In genomic region chr1:28456078-28456477, GRCh38 we compare ENCODE assay signal across 8 cellular contexts. TPM values are rescaled to one million over a fixed set of nuclear protein-coding genes. Genes with fewer than 3 reads are reported as not detected.
DNase-seq lines count a peak whose midpoint lies in the region; ATAC-seq, FAIRE-seq and TF ChIP-seq lines count a peak whose summit lies in the region.

No MANE protein-coding gene starts in this region.

- H3F3A ChIP-seq in smooth muscle cell (ENCODE audit: low read depth), result no peaks in the 10 kb centered on the region

- H3K14ac ChIP-seq in H1 (ENCODE audit: insufficient read length), result no peak overlapping the region

- peak overlapping the region; percentile 65 for H3K27ac Mint-ChIP-seq in activated naive CD4-positive, alpha-beta T cell treated with anti-CD3 and anti-CD28 coated beads for 36 hours

- H3K4me1 ChIP-seq in H1 (replicated peaks in 1 of 4; ENCODE audit: control insufficient read depth in 3 of 4, insufficient read depth in 4 of 4, low read length in 3 of 4) (no peaks in the 10 kb centered on the region), smooth muscle cell (ENCODE audit: low read depth) (no peaks in the 10 kb centered on the region)

- no peak overlapping the region for H2BK20ac ChIP-seq in H1 (ENCODE audit: low read length)

- WGBS in H1 (ENCODE audit: extremely low coverage in 1 of 2, insufficient coverage in 1 of 2, insufficient read length in 1 of 2, insufficient replicate concordance in 2 of 2, low coverage in 1 of 2, low lambda C conversion rate in 2 of 2, missing lambda C conversion rate in 1 of 2), 2 experiments, result 85% methylated on average over 5 of the region's 5 CpGs; no CpG with 5 or more reads in 1 of the 2 experiments
- WGBS in smooth muscle cell (ENCODE audit: low lambda C conversion rate), result 64% methylated on average over 5 of the region's 5 CpGs

- H3K27ac ChIP-seq in H1 (ENCODE audit: low read depth, low read length) (no peak overlapping the region), smooth muscle cell (ENCODE audit: low read depth) (peak overlapping the region; percentile 6)

- H3K79me2 ChIP-seq in H1 (ENCODE audit: control insufficient read depth in 1 of 2, insufficient read depth in 2 of 2, low read length in 2 of 2) (no peaks in the 10 kb centered on the region; a peak in 1 of 4 replicates), smooth muscle cell (ENCODE audit: low read depth) (peaks cover 23% of the 10 kb centered on the region)

- CTCF ChIA-PET in activated naive CD4-positive, alpha-beta T cell treated with anti-CD3 and anti-CD28 coated beads for 36 hours (lab: Charles Lee), result no interaction called here
- CTCF ChIA-PET in H1 (lab: Charles Lee; ENCODE audit: partially characterized antibody), result interaction anchor here (0.9 to 1.2 kb wide), 2 partner anchors 32 to 41 kb away, joined by 3 to 4 read pairs; no protein-coding TSS in a partner anchor

- TF ChIP-seq CTCF in H1 (IDR thresholded peaks at IDR 0.05; ENCODE audit: control extremely low read depth in 1 of 3, insufficient read depth in 1 of 3, low read depth in 1 of 3, low read length in 3 of 3), result no peak
- TF ChIP-seq CTCF in smooth muscle cell (IDR thresholded peaks at IDR 0.05; ENCODE audit: borderline replicate concordance, insufficient read depth, poor library complexity, severe bottlenecking), result no peak

- H3K56ac ChIP-seq in H1 (replicated peaks; ENCODE audit: insufficient read length, low read depth, low read length), result no peak overlapping the region

- no peak overlapping the region for H3K4me3 ChIP-seq in H1 (ENCODE audit: extremely low read depth in 1 of 4, insufficient read depth in 2 of 4, low read depth in 3 of 4, low read length in 4 of 4)
- H3K4me3 ChIP-seq in smooth muscle cell, result no peak overlapping the region

- H4K8ac ChIP-seq in H1 (ENCODE audit: extremely low read depth, insufficient read depth, low read length), result no peak overlapping the region

- peaks cover 16% of the 10 kb centered on the region for H3K4me1 Mint-ChIP-seq in activated naive CD4-positive, alpha-beta T cell treated with anti-CD3 and anti-CD28 coated beads for 36 hours (ENCODE audit: low read depth)

- H3K4ac ChIP-seq in H1 (replicated peaks; ENCODE audit: insufficient read length, low read depth, low read length), result no peak overlapping the region

- H3K4me2 ChIP-seq in H1 (ENCODE audit: insufficient read depth in 1 of 2, low read depth in 2 of 2, low read length in 2 of 2), result no peak overlapping the region
- H3K4me2 ChIP-seq in smooth muscle cell, result no peak overlapping the region

- ATAC-seq in GM21360 (IDR thresholded peaks at IDR 0.05; ENCODE audit: unreplicated experiment), result no peak

- TF ChIP-seq EP300 in H1 (IDR thresholded peaks at IDR 0.05; ENCODE audit: borderline replicate concordance in 1 of 2, low read depth in 2 of 2, low read length in 2 of 2), result no peak

- H2AK5ac ChIP-seq in H1 (ENCODE audit: low read depth, low read length), result 0 out of 2 replicates have a peak overlapping the region, but pooled peaks have one; percentile 2

- H3K27me3 Mint-ChIP-seq in activated naive CD4-positive, alpha-beta T cell treated with anti-CD3 and anti-CD28 coated beads for 36 hours (ENCODE audit: low read depth), result no peaks in the 10 kb centered on the region

- H2BK120ac ChIP-seq in H1 (replicated peaks; ENCODE audit: low read depth, low read length), result no peak overlapping the region

- TF ChIP-seq POLR2A in H1 (IDR thresholded peaks at IDR 0.05; ENCODE audit: control extremely low read depth in 1 of 2, low read depth in 2 of 2, low read length in 2 of 2), result no peak

- H4K20me1 ChIP-seq in H1 (replicated peaks in 1 of 2; ENCODE audit: control insufficient read depth in 1 of 2, insufficient read depth in 2 of 2, low read length in 2 of 2) (peaks cover 0 to 4% of the 10 kb centered on the region in 2 experiments), smooth muscle cell (ENCODE audit: low read depth) (peaks cover 12% of the 10 kb centered on the region)

- peak; percentile 54 for DNase-seq in activated naive CD4-positive, alpha-beta T cell treated with anti-CD3 and anti-CD28 coated beads for 36 hours
- no peak for DNase-seq in activated naive CD4-positive, alpha-beta T cell (lab: John Stamatoyannopoulos, UW)
- peak; percentile 50 for DNase-seq in RCC 7860 (ENCODE audit: low spot score)
- no peak for DNase-seq in H1 (ENCODE audit: low read depth in 1 of 2, low spot score in 2 of 2)
- no peak for DNase-seq in smooth muscle cell (lab: John Stamatoyannopoulos, UW; ENCODE audit: unreplicated experiment)
- DNase-seq in effector CD8-positive, alpha-beta T cell (lab: John Stamatoyannopoulos, UW), result no peak
- DNase-seq in NCI-H748 (lab: John Stamatoyannopoulos, UW; ENCODE audit: unreplicated experiment), result no peak

- no peak overlapping the region for H2BK15ac ChIP-seq in H1 (ENCODE audit: low read length)

- H3K79me1 ChIP-seq in H1 (ENCODE audit: low read depth, low read length), result no peaks in the 10 kb centered on the region

- H3K9me3 Mint-ChIP-seq in activated naive CD4-positive, alpha-beta T cell treated with anti-CD3 and anti-CD28 coated beads for 36 hours, result no peaks in the 10 kb centered on the region

- no peaks in the 10 kb centered on the region for H3K23me2 ChIP-seq in H1 (ENCODE audit: low read depth, low read length)

- H3K9me3 ChIP-seq in H1 (ENCODE audit: insufficient read depth in 2 of 2, low read depth in 1 of 2, low read length in 1 of 2) (no peaks in the 10 kb centered on the region), smooth muscle cell (replicated peaks; ENCODE audit: low read depth) (no peaks in the 10 kb centered on the region)

- H3K27me3 ChIP-seq in H1 (replicated peaks in 1 of 4; ENCODE audit: control insufficient read depth in 3 of 4, extremely low read depth in 1 of 4, insufficient read depth in 3 of 4, low read length in 3 of 4), result no peaks in the 10 kb centered on the region
- H3K27me3 ChIP-seq in smooth muscle cell (ENCODE audit: low read depth), result no peaks in the 10 kb centered on the region

- no peak overlapping the region for H2BK12ac ChIP-seq in H1 (ENCODE audit: low read depth, low read length)

- no peak for FAIRE-seq in RCC 7860 (lab: Jason Lieb, UNC)
- FAIRE-seq in H1 (lab: Jason Lieb, UNC), result no peak

- H4K91ac ChIP-seq in H1 (replicated peaks; ENCODE audit: insufficient read length, low read length), result no peak overlapping the region

- no peak for TF ChIP-seq RAD21 in H1 (IDR thresholded peaks at IDR 0.05 in 1 of 2, conservative IDR thresholded peaks at IDR 0.05 in 1 of 2; ENCODE audit: low read depth in 2 of 2, low read length in 2 of 2)

- peaks cover 0 to 9% (median 1%) of the 10 kb centered on the region in 4 experiments; a peak in 3 of 8 replicates for H3K36me3 ChIP-seq in H1 (ENCODE audit: control insufficient read depth in 2 of 4, insufficient read depth in 4 of 4, low read length in 3 of 4)
- H3K36me3 ChIP-seq in smooth muscle cell (ENCODE audit: low read depth), result no peaks in the 10 kb centered on the region

- H3K23ac ChIP-seq in H1 (ENCODE audit: insufficient read length), result no peak overlapping the region

- no peak overlapping the region for H3K18ac ChIP-seq in H1 (ENCODE audit: extremely low read depth, low read length)

- H2BK5ac ChIP-seq in H1 (ENCODE audit: low read depth, low read length), result no peak overlapping the region

- H3K36me3 Mint-ChIP-seq in activated naive CD4-positive, alpha-beta T cell treated with anti-CD3 and anti-CD28 coated beads for 36 hours (ENCODE audit: low read depth), result no peaks in the 10 kb centered on the region

- H3K4me3 Mint-ChIP-seq in activated naive CD4-positive, alpha-beta T cell treated with anti-CD3 and anti-CD28 coated beads for 36 hours, result no peak overlapping the region

- H3K9ac ChIP-seq in H1 (replicated peaks in 1 of 4; ENCODE audit: extremely low read depth in 1 of 4, low read depth in 3 of 4, low read length in 3 of 4) (no peak overlapping the region), smooth muscle cell (ENCODE audit: low read depth) (no peak overlapping the region)

- H4K5ac ChIP-seq in H1 (ENCODE audit: insufficient read length, low read depth, low read length), result no peak overlapping the region

- intact Hi-C loops in activated naive CD4-positive, alpha-beta T cell treated with anti-CD3 and anti-CD28 coated beads for 36 hours (cut with micrococcal nuclease), result no loop called here

- POLR2A ChIA-PET in H1 (lab: Charles Lee; ENCODE audit: partially characterized antibody), result interaction anchor here (0.6 to 2.4 kb wide), 3 partner anchors 49 to 166 kb away, joined by 3 to 7 read pairs (median 5); no protein-coding TSS in a partner anchor

- no peak overlapping the region for H2AFZ ChIP-seq in H1 (ENCODE audit: low read length)
- no peak overlapping the region for H2AFZ ChIP-seq in smooth muscle cell (ENCODE audit: low read depth)

TF ChIP-seq in H1, 55 proteins besides CTCF, POLR2A, EP300 and RAD21:
- TF ChIP-seq USF2 (IDR thresholded peaks at IDR 0.05; ENCODE audit: low read length), result peak; percentile 23; the same call in 1 of the 2 replicates
- no peak for TF ChIP-seq SRF (IDR thresholded peaks at IDR 0.05; ENCODE audit: low read depth, low read length)

RNA-seq across cellular contexts. Expression of gene RCC1, which starts 49.8 kb away (rescaled TPM):
- 100 to 1,000 TPM; 106 to 110 TPM for total RNA-seq in activated naive CD4-positive, alpha-beta T cell treated with anti-CD3 and anti-CD28 coated beads for 36 hours
- total RNA-seq in H1 (2021; fragmentation: NEBNext Ultra II Directional; extraction: Animal tissue kit (Norgen Biotek cat#: 25700)), result 98.4 and 101 TPM in 2 replicates
- polyA plus RNA-seq in H1 (2011; rRNA removed) (48.5 and 66.4 TPM in 2 replicates), smooth muscle cell (10.5 and 16.1 TPM in 2 replicates)
- 76.8 TPM for polyA plus RNA-seq in H1 (2011; cell fraction: cytosol; rRNA removed)
- 73.3 TPM for polyA plus RNA-seq in H1 (2011; cell fraction: nucleus; rRNA removed)
- polyA plus RNA-seq in H1 (2012, experiment 1 of 2), result 102 to 113 TPM (median 104 TPM) in 4 replicates
- polyA plus RNA-seq in H1 (2012, experiment 2 of 2), result 86.9 TPM
- polyA plus RNA-seq in H1 (2013, experiment 1 of 2), result 45.4 TPM
- polyA plus RNA-seq in H1 (2013, experiment 2 of 2), result 45.9 TPM
- 81.1 and 103 TPM in 2 replicates for polyA minus RNA-seq in H1 (2011; rRNA and poly(A)+ RNA removed)
- 47.8 TPM for polyA minus RNA-seq in H1 (2011; cell fraction: cytosol; rRNA and poly(A)+ RNA removed)
- polyA minus RNA-seq in H1 (2011; cell fraction: nucleus; rRNA and poly(A)+ RNA removed), result 49.7 TPM
- total RNA-seq in smooth muscle cell, result 8.9 and 20.1 TPM in 2 replicates

Comparison
In these comparisons a context has a peak if more than half of its experiments do, and no peak if none do; other contexts are left out.
1. DNase-seq: peak in activated naive CD4-positive, alpha-beta T cell treated with anti-CD3 and anti-CD28 coated beads for 36 hours (single experiment) and RCC 7860 (single experiment); none in activated naive CD4-positive, alpha-beta T cell (0 of 4), H1 (0 of 2), smooth muscle cell (single experiment), effector CD8-positive, alpha-beta T cell (single experiment) and NCI-H748 (single experiment).